Comparison of ENCODE assay signal across 8 cellular contexts in the genomic region with DNA sequence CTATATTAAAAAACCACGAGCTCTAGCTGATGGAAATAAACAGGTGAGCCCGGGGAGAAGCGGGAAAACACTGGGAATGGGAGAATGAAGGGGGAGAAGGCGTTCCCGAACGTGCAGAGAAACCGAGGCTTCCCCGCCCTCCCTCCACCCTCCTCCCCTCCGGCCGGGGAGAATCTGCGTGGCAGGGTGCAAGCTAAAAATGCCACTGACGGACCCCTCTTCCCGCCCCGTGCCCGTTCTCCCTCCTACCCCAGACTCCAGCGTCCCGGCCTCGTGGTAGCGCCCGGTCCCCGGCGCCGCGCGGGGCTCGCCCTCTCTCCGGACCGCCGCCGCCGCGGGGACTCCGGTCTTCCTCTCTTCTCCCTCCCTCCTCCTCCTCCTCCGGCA.
DNase-seq lines count a peak whose midpoint lies in the region; ATAC-seq, FAIRE-seq and TF ChIP-seq lines count a peak whose summit lies in the region.

No MANE protein-coding gene starts in this region.

- H3K36me3 ChIP-seq in astrocyte (ENCODE audit: insufficient read depth, low read length), result no peaks in the 10 kb centered on the region
- H3K36me3 ChIP-seq in left lung, result no peaks in the 10 kb centered on the region
- H3K36me3 ChIP-seq in thyroid gland, result no peaks in the 10 kb centered on the region

- H3K79me2 ChIP-seq in astrocyte (ENCODE audit: insufficient read depth, low read length), result no peaks in the 10 kb centered on the region

- no peaks in the 10 kb centered on the region for H4K20me1 ChIP-seq in astrocyte (ENCODE audit: insufficient read depth, low read length)

- FAIRE-seq in astrocyte (lab: Jason Lieb, UNC), result no peak

- no peaks in the 10 kb centered on the region for H3K9me3 Mint-ChIP-seq in Calu3 (ENCODE audit: low read depth, unreplicated experiment)
- H3K9me3 Mint-ChIP-seq in astrocyte (ENCODE audit: unreplicated experiment), result no peaks in the 10 kb centered on the region

- no peaks in the 10 kb centered on the region for H3K27me3 Mint-ChIP-seq in Calu3 (ENCODE audit: unreplicated experiment)
- H3K27me3 Mint-ChIP-seq in astrocyte (ENCODE audit: low read depth, unreplicated experiment), result no peaks in the 10 kb centered on the region

- peak overlapping the region; percentile 77 for H3K4me3 Mint-ChIP-seq in Calu3 (ENCODE audit: low read depth, unreplicated experiment)
- peak overlapping the region; percentile 87 for H3K4me3 Mint-ChIP-seq in astrocyte (ENCODE audit: unreplicated experiment)

- CTCF ChIA-PET in Calu3 (lab: Charles Lee), result interaction anchor here (0.7 to 1.2 kb wide), 2 partner anchors 16 to 127 kb away, joined by 3 to 4 read pairs; no protein-coding TSS in a partner anchor

- H3K9me3 ChIP-seq in astrocyte (ENCODE audit: insufficient read depth, low read depth, low read length), result no peaks in the 10 kb centered on the region
- H3K9me3 ChIP-seq in left lung, result no peaks in the 10 kb centered on the region
- H3K9me3 ChIP-seq in thyroid gland, result no peaks in the 10 kb centered on the region

- intact Hi-C loops in Calu3 (cut with micrococcal nuclease; ENCODE audit: unreplicated experiment), result loop anchor here (2.0 to 10.0 kb wide), 4 partner anchors 41 to 358 kb away; a partner anchor contains a TSS
- intact Hi-C loops in left lung (cut with DNase I), result no loop called here
- intact Hi-C loops in thyroid gland (cut with DNase I), result loop anchor here (5.0 to 10.0 kb wide), 2 partner anchors 99 to 138 kb away; a partner anchor contains a TSS

- no peak for TF ChIP-seq POLR2A in thyroid gland (IDR thresholded peaks at IDR 0.05)
- TF ChIP-seq POLR2A in erythroblast (IDR thresholded peaks at IDR 0.05; ENCODE audit: low read length), result no peak

- peaks cover 31% of the 10 kb centered on the region for H3K36me3 Mint-ChIP-seq in Calu3 (ENCODE audit: insufficient read depth, unreplicated experiment)
- no peaks in the 10 kb centered on the region for H3K36me3 Mint-ChIP-seq in astrocyte (ENCODE audit: low read depth, unreplicated experiment)

- no peak overlapping the region for H3K27ac Mint-ChIP-seq in Calu3 (ENCODE audit: unreplicated experiment)
- peak overlapping the region; percentile 21 for H3K27ac Mint-ChIP-seq in astrocyte (ENCODE audit: unreplicated experiment)

- TF ChIP-seq CTCF in Calu3 (IDR thresholded peaks at IDR 0.05; ENCODE audit: unreplicated experiment), result no peak
- TF ChIP-seq CTCF in astrocyte (IDR thresholded peaks at IDR 0.05; ENCODE audit: insufficient read depth, low read depth, low read length), result no peak
- no peak for TF ChIP-seq CTCF in left lung (IDR thresholded peaks at IDR 0.05)
- TF ChIP-seq CTCF in thyroid gland (IDR thresholded peaks at IDR 0.05), result no peak

- no TSS peak for BruUV-seq in Calu3 (replicated peaks; lab: Mats Ljungman, UMichigan)

- H3K27me3 ChIP-seq in astrocyte (ENCODE audit: insufficient read depth, low read length) (peaks cover 4% of the 10 kb centered on the region), left lung (no peaks in the 10 kb centered on the region), thyroid gland (no peaks in the 10 kb centered on the region)

- H3K27ac ChIP-seq in astrocyte (ENCODE audit: low read depth, low read length), result no peak overlapping the region
- H3K27ac ChIP-seq in left lung, result peak overlapping the region; percentile 98 to 99
- H3K27ac ChIP-seq in thyroid gland, result peak overlapping the region; percentile 98 to 100 (median 99)

- H3K4me2 ChIP-seq in astrocyte (ENCODE audit: low read length), result peak overlapping the region; percentile 94

- DNase-seq in Calu3, result no peak
- no peak for DNase-seq in astrocyte (ENCODE audit: low read depth)
- no peak for DNase-seq in left lung
- DNase-seq in thyroid gland, result no peak
- no peak for DNase-seq in cerebellum (ENCODE audit: low spot score)
- no peak for DNase-seq in erythroblast (lab: John Stamatoyannopoulos, UW)
- DNase-seq in DMS 273 treated with DMSO at 0.1 percent for 48 hours (lab: John Stamatoyannopoulos, UW), result no peak

- H3K9ac ChIP-seq in astrocyte (ENCODE audit: low read length), result peak overlapping the region; percentile 88

- H3K4me1 Mint-ChIP-seq in Calu3 (ENCODE audit: low read depth, unreplicated experiment) (peaks cover 26% of the 10 kb centered on the region), astrocyte (ENCODE audit: low read depth, unreplicated experiment) (peaks cover 18% of the 10 kb centered on the region)

- ATAC-seq in HG03175 (IDR thresholded peaks at IDR 0.05; ENCODE audit: unreplicated experiment) (peak; percentile 4), left lung (peak; percentile 23)

- H2AFZ ChIP-seq in astrocyte (ENCODE audit: low read depth, low read length), result peak overlapping the region; percentile 86

- WGBS in thyroid gland, 2 donors, result 0 to 1% methylated on average over 27 to 34 of the region's 34 CpGs

- H3K4me1 ChIP-seq in astrocyte (ENCODE audit: insufficient read depth, low read length), result no peaks in the 10 kb centered on the region
- peaks cover 4 to 52% of the 10 kb centered on the region in 2 donors for H3K4me1 ChIP-seq in left lung
- peaks cover 16 to 29% of the 10 kb centered on the region in 2 donors for H3K4me1 ChIP-seq in thyroid gland

- H3K4me3 ChIP-seq in astrocyte (ENCODE audit: insufficient read depth, low read depth, low read length), result peak overlapping the region; percentile 83
- peak overlapping the region; percentile 81 for H3K4me3 ChIP-seq in left lung
- H3K4me3 ChIP-seq in thyroid gland (replicated peaks in 1 of 3), result peak overlapping the region; percentile 62 to 88 (median 69)

Comparison
In these comparisons a context has a peak if more than half of its experiments do, and no peak if none do; other contexts are left out.
1. intact Hi-C loops: an anchor here in Calu3 (2.0 to 10.0 kb wide) and thyroid gland (5.0 to 10.0 kb wide); none called in left lung.